Comparison of ENCODE assay signal across 18 cellular contexts in the genomic region with DNA sequence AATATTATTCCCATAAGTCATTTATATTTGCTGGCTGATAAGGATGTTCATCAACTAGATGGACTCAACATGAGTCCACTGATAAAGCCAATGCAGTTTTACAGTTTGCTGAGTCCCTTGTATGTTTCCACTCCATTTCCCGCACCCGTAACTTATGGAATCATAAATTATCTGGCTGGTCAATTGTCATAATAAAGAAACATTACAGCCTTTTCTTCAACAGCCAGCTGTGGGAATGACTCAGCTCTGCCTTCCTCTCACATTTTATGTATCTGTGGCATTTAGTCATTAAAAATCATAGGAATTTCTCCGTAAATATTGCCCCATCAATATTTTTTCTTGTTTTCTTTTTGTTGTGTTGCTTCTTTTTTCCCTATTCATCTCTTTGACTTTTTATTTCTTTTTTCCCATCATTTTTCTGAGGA. TPM values are rescaled to one million over a fixed set of nuclear protein-coding genes. Genes with fewer than 3 reads are reported as not detected.
DNase-seq lines count a peak whose midpoint lies in the region; ATAC-seq, FAIRE-seq and TF ChIP-seq lines count a peak whose summit lies in the region.
"Had no signal": no experiment of that assay in that cellular context is flagged by ENCODE, and none has a peak within 500 bp of the region (broad histone marks: within the 10 kb centered on the region; RNA-seq: fewer than 3 reads in every experiment).

No MANE protein-coding gene starts in this region.

- H3K27me3 ChIP-seq in PC-3 (ENCODE audit: low read length) (no peaks in the 10 kb centered on the region), endothelial cell of umbilical vein (ENCODE audit: control insufficient read depth in 2 of 2, insufficient read depth in 2 of 2, low read length in 2 of 2) (no peaks in the 10 kb centered on the region), osteoblast (ENCODE audit: insufficient read depth, low read length) (no peaks in the 10 kb centered on the region), BE2C (0 out of 2 replicates have a peak, but pooled peaks cover 4% of the 10 kb centered on the region), suprapubic skin (no peaks in the 10 kb centered on the region)
- H3K27me3 ChIP-seq: ascending aorta had no signal

- dilution Hi-C loops in endothelial cell of umbilical vein (cut with MboI; ENCODE audit: extremely low pct_ligation_motif_present, low sequenced_read_pairs), result no loop called here

- H3K4me3 ChIP-seq in PC-3 (ENCODE audit: low read length), result no peak overlapping the region
- no peak overlapping the region for H3K4me3 ChIP-seq in endothelial cell of umbilical vein (replicated peaks in 1 of 3; ENCODE audit: insufficient read depth in 1 of 3, low read depth in 1 of 3, low read length in 3 of 3)
- H3K4me3 ChIP-seq in osteoblast (ENCODE audit: insufficient read depth, low read length), result no peak overlapping the region
- H3K4me3 ChIP-seq in BE2C (ENCODE audit: low read depth, low read length), result no peak overlapping the region
- H3K4me3 ChIP-seq in suprapubic skin, result no peak overlapping the region
- H3K4me3 ChIP-seq: ascending aorta had no signal

- no peak for TF ChIP-seq EP300 in suprapubic skin (IDR thresholded peaks at IDR 0.05)

- TF ChIP-seq POLR2A in endothelial cell of umbilical vein (IDR thresholded peaks at IDR 0.05; ENCODE audit: low read depth, low read length) (no peak), suprapubic skin (IDR thresholded peaks at IDR 0.05) (no peak)

- ATAC-seq in PC-3 (peak; percentile 41), GM19328 (IDR thresholded peaks at IDR 0.05; ENCODE audit: unreplicated experiment) (no peak)
- ATAC-seq: effector memory CD8-positive, alpha-beta T cell; natural killer cell treated with Interleukin-12 subunit alpha and Interleukin-12 subunit beta and Interleukin-15 and Interleukin-18, amount 100 ng/mL, for 72 hours; sciatic nerve had no signal

- FAIRE-seq in endothelial cell of umbilical vein (lab: Jason Lieb, UNC), result peak; percentile 89
- FAIRE-seq: GM18507 had no signal

- no peaks in the 10 kb centered on the region for H4K20me1 ChIP-seq in PC-3 (ENCODE audit: low read length)
- no peaks in the 10 kb centered on the region for H4K20me1 ChIP-seq in endothelial cell of umbilical vein (replicated peaks; ENCODE audit: control insufficient read depth, extremely low read depth, insufficient read depth, low read length)
- H4K20me1 ChIP-seq in osteoblast (ENCODE audit: insufficient read depth, low read length), result no peaks in the 10 kb centered on the region

- H3K4me2 ChIP-seq in PC-3 (ENCODE audit: low read length), result peak overlapping the region; percentile 36
- H3K4me2 ChIP-seq in endothelial cell of umbilical vein (ENCODE audit: insufficient read depth, low read length), result peak overlapping the region; percentile 67
- peak overlapping the region; percentile 23 for H3K4me2 ChIP-seq in osteoblast (ENCODE audit: insufficient read depth, low read length)

- no peaks in the 10 kb centered on the region for H3K79me2 ChIP-seq in PC-3 (ENCODE audit: low read length)
- no peaks in the 10 kb centered on the region for H3K79me2 ChIP-seq in endothelial cell of umbilical vein (ENCODE audit: control insufficient read depth, insufficient read depth, low read length)
- H3K79me2 ChIP-seq in osteoblast (ENCODE audit: insufficient read depth, low read length), result no peaks in the 10 kb centered on the region

- POLR2A ChIA-PET in PC-3 (lab: Charles Lee; ENCODE audit: unreplicated experiment) (interaction anchor here (0.5 to 0.8 kb wide), 5 partner anchors 12 to 1563 kb away, joined by 3 to 9 read pairs (median 4); no protein-coding TSS in a partner anchor), endothelial cell of umbilical vein (lab: Charles Lee) (no interaction called here)

- H3K36me3 ChIP-seq in PC-3 (ENCODE audit: low read depth, low read length), result no peaks in the 10 kb centered on the region
- no peaks in the 10 kb centered on the region for H3K36me3 ChIP-seq in endothelial cell of umbilical vein (ENCODE audit: control insufficient read depth in 2 of 2, extremely low read depth in 1 of 2, insufficient read depth in 2 of 2, low read length in 2 of 2)
- no peaks in the 10 kb centered on the region for H3K36me3 ChIP-seq in osteoblast (ENCODE audit: insufficient read depth, low read length)
- H3K36me3 ChIP-seq in BE2C, result no peaks in the 10 kb centered on the region
- H3K36me3 ChIP-seq in suprapubic skin, result no peaks in the 10 kb centered on the region
- H3K36me3 ChIP-seq: ascending aorta had no signal

- no peak overlapping the region for H3K27ac ChIP-seq in PC-3 (ENCODE audit: low read length)
- peak overlapping the region; percentile 55 for H3K27ac ChIP-seq in endothelial cell of umbilical vein (ENCODE audit: insufficient read depth, low read depth, low read length)
- H3K27ac ChIP-seq in osteoblast (ENCODE audit: low read depth, low read length), result no peak overlapping the region
- H3K27ac ChIP-seq in suprapubic skin, result no peak overlapping the region
- H3K27ac ChIP-seq: ascending aorta had no signal

- H3F3A ChIP-seq in PC-3 (ENCODE audit: low read length, unreplicated experiment), result peaks cover 11% of the 10 kb centered on the region

- TF ChIP-seq CTCF in PC-3 (conservative IDR thresholded peaks at IDR 0.05; ENCODE audit: low read depth, low read length) (no peak), endothelial cell of umbilical vein (IDR thresholded peaks at IDR 0.05; ENCODE audit: extremely low read depth in 1 of 2, insufficient read depth in 1 of 2, low read depth in 1 of 2, low read length in 2 of 2) (no peak), osteoblast (IDR thresholded peaks at IDR 0.05; ENCODE audit: extremely low read depth, low read depth, low read length) (no peak), BE2C (IDR thresholded peaks at IDR 0.05; ENCODE audit: low read depth, low read length) (no peak), suprapubic skin (IDR thresholded peaks at IDR 0.05) (no peak)

- no peaks in the 10 kb centered on the region for H3K9me1 ChIP-seq in endothelial cell of umbilical vein (replicated peaks; ENCODE audit: control insufficient read depth, extremely low read depth, insufficient read depth, low read length)

- H3K4me1 ChIP-seq in PC-3 (ENCODE audit: insufficient read depth, low read length) (peaks cover 36% of the 10 kb centered on the region), endothelial cell of umbilical vein (ENCODE audit: control insufficient read depth, extremely low read depth, insufficient read depth, low read length) (peaks cover 26% of the 10 kb centered on the region), osteoblast (ENCODE audit: insufficient read depth, low read length) (peaks cover 8% of the 10 kb centered on the region), BE2C (no peaks in the 10 kb centered on the region), suprapubic skin (no peaks in the 10 kb centered on the region)
- H3K4me1 ChIP-seq: ascending aorta had no signal

- no TSS peak for BruUV-seq in PC-3 (replicated peaks; lab: Mats Ljungman, UMichigan)
- BruUV-seq in endothelial cell of umbilical vein (replicated peaks; lab: Mats Ljungman, UMichigan), result no TSS peak

- no peak overlapping the region for H2AFZ ChIP-seq in PC-3 (ENCODE audit: low read length)
- no peak overlapping the region for H2AFZ ChIP-seq in endothelial cell of umbilical vein (ENCODE audit: low read depth, low read length)
- H2AFZ ChIP-seq in osteoblast (ENCODE audit: low read length), result no peak overlapping the region

- H3K9ac ChIP-seq in PC-3 (ENCODE audit: low read length) (no peak overlapping the region), endothelial cell of umbilical vein (replicated peaks; ENCODE audit: extremely low read depth, insufficient read depth, low read length) (peak overlapping the region; percentile 41)

- CTCF ChIA-PET in PC-3 (lab: Charles Lee) (interaction anchor here (0.6 to 0.9 kb wide), 2 partner anchors 204 to 276 kb away, joined by 3 read pairs; no protein-coding TSS in a partner anchor), endothelial cell of umbilical vein (lab: Charles Lee) (interaction anchor here (0.8 to 1.3 kb wide), 5 partner anchors 11 to 275 kb away, joined by 3 to 5 read pairs (median 4); no protein-coding TSS in a partner anchor)

- H3K9me2 ChIP-seq in PC-3 (replicated peaks; ENCODE audit: low read length), result peaks cover 4% of the 10 kb centered on the region; the same call in 1 of the 2 replicates

- 79% methylated on average over 3 of the region's 3 CpGs for WGBS in suprapubic skin

- DNase-seq in ELR (ENCODE audit: low read depth) (peak; percentile 76), PC-3 (peak; percentile 98), endothelial cell of umbilical vein (ENCODE audit: low read depth, low spot score) (peak; percentile 94), osteoblast (ENCODE audit: insufficient read length, low spot score, missing footprints) (no peak), BE2C (no peak), suprapubic skin (ENCODE audit: low spot score in 2 of 2) (no peak)
- DNase-seq in activated T-cell treated with anti-CD3 and anti-CD28 coated beads, Interleukin-2, amount 50 U/mL, for 48 hours, result no peak
- DNase-seq: activated CD4-positive, alpha-beta memory T cell treated with anti-CD3 and anti-CD28 coated beads for 36 hours; CD4-positive, alpha-beta memory T cell; effector memory CD8-positive, alpha-beta T cell; NCI-H1694; NCI-H526 treated with DMSO at 0.1 percent for 48 hours had no signal

- H3K9me3 ChIP-seq in PC-3 (ENCODE audit: low read length) (no peaks in the 10 kb centered on the region), endothelial cell of umbilical vein (replicated peaks; ENCODE audit: control insufficient read depth, insufficient read depth, low read length) (no peaks in the 10 kb centered on the region), osteoblast (ENCODE audit: low read depth, low read length) (no peaks in the 10 kb centered on the region), BE2C (no peaks in the 10 kb centered on the region), suprapubic skin (no peaks in the 10 kb centered on the region)
- H3K9me3 ChIP-seq: ascending aorta had no signal

- intact Hi-C loops in PC-3 (cut with micrococcal nuclease), result loop anchor here (1.0 to 10.0 kb wide), 7 partner anchors 10 to 769 kb away; partner anchors contain the start of genes ARID5B and CABCOCO1
- intact Hi-C loops in endothelial cell of umbilical vein (cut with micrococcal nuclease), result loop anchor here (1.0 to 10.0 kb wide), 4 partner anchors 37 to 658 kb away; no protein-coding TSS in a partner anchor

RNA-seq across cellular contexts. Expression of gene TMEM26, which starts 22.3 kb away (rescaled TPM):
- total RNA-seq in PC-3 (2014; rRNA removed), result 0.12 TPM in 1 of 2 replicates, not detected in the other
- 0.23 and 0.27 TPM in 2 replicates for total RNA-seq in endothelial cell of umbilical vein
- polyA plus RNA-seq in endothelial cell of umbilical vein, result 0.05 and 0.07 TPM in 2 replicates
- 0.01 and 0.08 TPM in 2 replicates for polyA plus RNA-seq in endothelial cell of umbilical vein (2011; cell fraction: cytosol; rRNA removed)
- polyA plus RNA-seq in endothelial cell of umbilical vein (2011; cell fraction: nucleus; rRNA removed), result 0.07 and 0.09 TPM in 2 replicates
- 0.03 TPM in 1 of 2 replicates, not detected in the other for polyA plus RNA-seq in endothelial cell of umbilical vein (2012)
- not detected in 2 replicates for polyA minus RNA-seq in endothelial cell of umbilical vein
- polyA minus RNA-seq in endothelial cell of umbilical vein (2011; cell fraction: cytosol; rRNA and poly(A)+ RNA removed), result not detected
- polyA minus RNA-seq in endothelial cell of umbilical vein (2011; cell fraction: nucleus; rRNA and poly(A)+ RNA removed), result 0.10 TPM in 1 of 2 replicates, not detected in the other
- total RNA-seq in osteoblast, result 6.5 and 10.3 TPM in 2 replicates
- polyA plus RNA-seq in BE2C (2012; ENCODE audit: insufficient read depth, insufficient read length, low read depth), result not detected
- total RNA-seq in suprapubic skin, result not detected
- total RNA-seq: activated CD4-positive, alpha-beta memory T cell treated with anti-CD3 and anti-CD28 coated beads for 36 hours; ascending aorta; CD4-positive, alpha-beta memory T cell; natural killer cell treated with Interleukin-12 subunit alpha and Interleukin-12 subunit beta and Interleukin-15 and Interleukin-18, amount 100 ng/mL, for 72 hours had no signal
- polyA plus RNA-seq: CD4-positive, alpha-beta memory T cell; IgD-negative memory B cell had no signal

Comparison
In these comparisons a context has a peak if more than half of its experiments do, and no peak if none do; other contexts are left out.
1. DNase-seq: peak in ELR (single experiment), PC-3 (single experiment) and endothelial cell of umbilical vein (single experiment); none in osteoblast (single experiment), BE2C (single experiment), suprapubic skin (0 of 2) and activated T-cell treated with anti-CD3 and anti-CD28 coated beads, Interleukin-2, amount 50 U/mL, for 48 hours (0 of 2).
2. Peak in every context shown above with its lines, with median percentiles within 50 percentile points of each other: H3K4me2 ChIP-seq.